12 cellular contexts compared by ENCODE assay signal in genomic region chr16:84959045-84959576, GRCh38. TPM values are rescaled to one million over a fixed set of nuclear protein-coding genes. Genes with fewer than 3 reads are reported as not detected.
DNase-seq lines count a peak whose midpoint lies in the region; ATAC-seq, FAIRE-seq and TF ChIP-seq lines count a peak whose summit lies in the region.
"Had no signal": no experiment of that assay in that cellular context is flagged by ENCODE, and none has a peak within 500 bp of the region (broad histone marks: within the 10 kb centered on the region; RNA-seq: fewer than 3 reads in every experiment).

No MANE protein-coding gene starts in this region.

- dilution Hi-C loops in keratinocyte (cut with MboI; ENCODE audit: extremely low pct_ligation_motif_present, low sequenced_read_pairs) = no loop called here

- TF ChIP-seq CTCF in astrocyte (IDR thresholded peaks at IDR 0.05; ENCODE audit: insufficient read depth, low read depth, low read length) = peak; percentile 8
- TF ChIP-seq CTCF in keratinocyte (optimal IDR thresholded peaks at IDR 0.05 in 1 of 3, IDR thresholded peaks at IDR 0.05 in 1 of 3, conservative IDR thresholded peaks at IDR 0.05 in 1 of 3; ENCODE audit: extremely low read depth in 1 of 3, insufficient read depth in 2 of 3, low read length in 3 of 3) = peak; percentile 19 to 59 (median 47)

- peak overlapping the region; percentile 61 for H3K4me2 ChIP-seq in BLaER1
- no peak overlapping the region for H3K4me2 ChIP-seq in astrocyte (ENCODE audit: low read length)
- no peak overlapping the region for H3K4me2 ChIP-seq in keratinocyte (ENCODE audit: control insufficient read depth, extremely low read depth, insufficient read depth, low read depth, low read length)

- FAIRE-seq in astrocyte (lab: Jason Lieb, UNC) (no peak), keratinocyte (lab: Jason Lieb, UNC) (no peak), GM12892 (lab: Jason Lieb, UNC) (no peak)

- DNase-seq in H7 (peak; percentile 74), astrocyte (ENCODE audit: low read depth) (no peak), keratinocyte (ENCODE audit: low read depth, low spot score) (no peak), left lobe of liver (ENCODE audit: low spot score) (no peak), GM12892 (ENCODE audit: insufficient read length) (no peak), MV-4-11 (lab: John Stamatoyannopoulos, UW) (no peak)
- DNase-seq: DMS79, NCI-H2029 had no signal

- no peak for TF ChIP-seq POLR2A in GM12892 (IDR thresholded peaks at IDR 0.05; ENCODE audit: low read depth, low read length)

- ATAC-seq in left lobe of liver = no peak
- no peak for ATAC-seq in HG02623 (IDR thresholded peaks at IDR 0.05; ENCODE audit: unreplicated experiment)

- no peak overlapping the region for H3K27ac Mint-ChIP-seq in astrocyte (ENCODE audit: unreplicated experiment)
- H3K27ac Mint-ChIP-seq: IgD-negative memory B cell; T-helper 2 cell treated with Interferon-gamma antibody and Interleukin-4, amounts not matched to agents 5 μg/mL and 100 μg/mL, for 36 hours had no signal

- peaks cover 38% of the 10 kb centered on the region for H3K27me3 Mint-ChIP-seq in astrocyte (ENCODE audit: low read depth, unreplicated experiment)

- H3K4me1 ChIP-seq in BLaER1 (peaks cover 30% of the 10 kb centered on the region), astrocyte (ENCODE audit: insufficient read depth, low read length) (no peaks in the 10 kb centered on the region), keratinocyte (ENCODE audit: control insufficient read depth, extremely low read depth, insufficient read depth, low read length) (no peaks in the 10 kb centered on the region)

- H2AFZ ChIP-seq in astrocyte (ENCODE audit: low read depth, low read length) (no peak overlapping the region), keratinocyte (ENCODE audit: control insufficient read depth, low read length) (no peak overlapping the region)

- H4K20me1 ChIP-seq in BLaER1 (peaks cover 20% of the 10 kb centered on the region), astrocyte (ENCODE audit: insufficient read depth, low read length) (no peaks in the 10 kb centered on the region), keratinocyte (ENCODE audit: control insufficient read depth, extremely low read depth, insufficient read depth, low read length) (no peaks in the 10 kb centered on the region)

- no peaks in the 10 kb centered on the region for H3K9me1 ChIP-seq in keratinocyte (ENCODE audit: control insufficient read depth, extremely low read depth, insufficient read depth, low read length)

- no peaks in the 10 kb centered on the region for H3K36me3 Mint-ChIP-seq in astrocyte (ENCODE audit: low read depth, unreplicated experiment)
- H3K36me3 Mint-ChIP-seq: IgD-negative memory B cell had no signal

- H3K36me3 ChIP-seq in BLaER1 = no peaks in the 10 kb centered on the region
- H3K36me3 ChIP-seq in H7 (replicated peaks; ENCODE audit: control insufficient read depth, insufficient read depth, low read length) = no peaks in the 10 kb centered on the region
- H3K36me3 ChIP-seq in astrocyte (ENCODE audit: insufficient read depth, low read length) = no peaks in the 10 kb centered on the region
- H3K36me3 ChIP-seq in keratinocyte (ENCODE audit: control insufficient read depth in 2 of 2, extremely low read depth in 1 of 2, insufficient read depth in 2 of 2, low read length in 2 of 2) = no peaks in the 10 kb centered on the region

- H3K4me1 Mint-ChIP-seq in astrocyte (ENCODE audit: low read depth, unreplicated experiment) = peaks cover 3% of the 10 kb centered on the region
- H3K4me1 Mint-ChIP-seq: IgD-negative memory B cell had no signal

- H3K27me3 ChIP-seq in BLaER1 = peaks cover 11% of the 10 kb centered on the region; the same call in 1 of the 2 replicates
- H3K27me3 ChIP-seq in H7 (ENCODE audit: control insufficient read depth, insufficient read depth, low read length) = no peaks in the 10 kb centered on the region
- H3K27me3 ChIP-seq in astrocyte (ENCODE audit: insufficient read depth, low read length) = peaks cover 9% of the 10 kb centered on the region
- peaks cover 9% of the 10 kb centered on the region for H3K27me3 ChIP-seq in keratinocyte (ENCODE audit: control insufficient read depth, extremely low read depth, insufficient read depth, low read length)

- H3K27ac ChIP-seq in BLaER1 (no peak overlapping the region), astrocyte (ENCODE audit: low read depth, low read length) (no peak overlapping the region), keratinocyte (ENCODE audit: control insufficient read depth, insufficient read depth, low read length) (no peak overlapping the region)

- H3K4me3 ChIP-seq in BLaER1 = no peak overlapping the region
- no peak overlapping the region for H3K4me3 ChIP-seq in H7 (ENCODE audit: insufficient read depth, low read depth, low read length)
- H3K4me3 ChIP-seq in astrocyte (ENCODE audit: insufficient read depth, low read depth, low read length) = no peak overlapping the region
- H3K4me3 ChIP-seq in keratinocyte (ENCODE audit: control insufficient read depth in 2 of 3, extremely low read depth in 1 of 3, insufficient read depth in 2 of 3, low read depth in 1 of 3, low read length in 3 of 3) = no peak overlapping the region

- H3K9me3 Mint-ChIP-seq in astrocyte (ENCODE audit: unreplicated experiment) = no peaks in the 10 kb centered on the region
- H3K9me3 Mint-ChIP-seq: T-helper 2 cell treated with Interferon-gamma antibody and Interleukin-4, amounts not matched to agents 5 μg/mL and 100 μg/mL, for 36 hours had no signal

- H3K4me3 Mint-ChIP-seq in astrocyte (ENCODE audit: unreplicated experiment) = no peak overlapping the region
- H3K4me3 Mint-ChIP-seq: IgD-negative memory B cell; T-helper 2 cell treated with Interferon-gamma antibody and Interleukin-4, amounts not matched to agents 5 μg/mL and 100 μg/mL, for 36 hours had no signal

- H3K9me3 ChIP-seq in BLaER1 = no peaks in the 10 kb centered on the region
- H3K9me3 ChIP-seq in astrocyte (ENCODE audit: insufficient read depth, low read depth, low read length) = no peaks in the 10 kb centered on the region
- H3K9me3 ChIP-seq in keratinocyte (ENCODE audit: control insufficient read depth, low read depth, low read length) = no peaks in the 10 kb centered on the region

- H3K79me2 ChIP-seq in astrocyte (ENCODE audit: insufficient read depth, low read length) (no peaks in the 10 kb centered on the region), keratinocyte (ENCODE audit: control insufficient read depth, insufficient read depth, low read length) (no peaks in the 10 kb centered on the region)

- H3K9ac ChIP-seq in BLaER1 = no peak overlapping the region
- no peak overlapping the region for H3K9ac ChIP-seq in astrocyte (ENCODE audit: low read length)
- no peak overlapping the region for H3K9ac ChIP-seq in keratinocyte (ENCODE audit: control insufficient read depth, extremely low read depth, insufficient read depth, low read length)

RNA-seq across cellular contexts. Expression of gene ZDHHC7, which starts 52.2 kb away (rescaled TPM):
- 56.9 and 60.7 TPM in 2 replicates for total RNA-seq in H7 (2014; rRNA removed; shearing (Covaris generic))
- 56.2 and 59.2 TPM in 2 replicates for total RNA-seq in astrocyte
- polyA plus RNA-seq in keratinocyte = 36.1 to 58.9 TPM (median 37.8 TPM) in 3 replicates
- polyA plus RNA-seq in keratinocyte (2011; ENCODE audit: low read depth) = 12.3 TPM
- polyA plus RNA-seq in keratinocyte (2011; cell fraction: cytosol; rRNA removed) = 53.5 and 81.2 TPM in 2 replicates
- polyA plus RNA-seq in keratinocyte (2011; cell fraction: nucleus; rRNA removed) = 98.1 and 113 TPM in 2 replicates
- polyA plus RNA-seq in keratinocyte (2012; ENCODE audit: low replicate concordance) = 31.7 and 40.2 TPM in 2 replicates
- polyA minus RNA-seq in keratinocyte = 37.9 to 225 TPM (median 43.5 TPM) in 3 replicates
- polyA minus RNA-seq in keratinocyte (2011; cell fraction: cytosol; rRNA and poly(A)+ RNA removed) = 27.6 TPM
- polyA minus RNA-seq in keratinocyte (2011; cell fraction: nucleus; rRNA and poly(A)+ RNA removed) = 47.8 and 66.1 TPM in 2 replicates
- 14.5 TPM for total RNA-seq in left lobe of liver
- 18.7 TPM for polyA plus RNA-seq in GM12892 (2012; ENCODE audit: missing spikeins)
